In the genomic region with DNA sequence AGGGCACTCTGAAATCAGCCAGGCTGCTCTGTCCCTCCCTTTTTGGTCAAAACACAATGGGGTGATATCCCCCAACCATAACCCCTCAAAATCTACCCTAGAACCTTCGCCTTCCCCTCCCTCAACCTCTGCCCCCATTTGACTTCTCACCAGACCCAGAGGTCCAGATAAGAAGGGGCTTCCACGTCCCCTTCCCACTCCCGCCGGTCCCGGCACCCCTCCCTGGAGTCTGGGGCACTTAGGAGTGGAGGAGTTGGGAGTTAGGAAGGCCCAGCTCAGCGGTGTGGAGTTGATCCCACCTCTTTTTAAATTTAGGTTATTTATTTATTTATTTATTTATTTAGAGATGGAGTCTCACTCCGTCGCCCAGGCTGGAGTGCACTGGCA, we compare ENCODE assay signal across 11 cellular contexts. TPM values are rescaled to one million over a fixed set of nuclear protein-coding genes. Genes with fewer than 3 reads are reported as not detected.
DNase-seq lines count a peak whose midpoint lies in the region; ATAC-seq and TF ChIP-seq lines count a peak whose summit lies in the region.
"Had no signal": no experiment of that assay in that cellular context is flagged by ENCODE, and none has a peak within 500 bp of the region (broad histone marks: within the 10 kb centered on the region; RNA-seq: fewer than 3 reads in every experiment).

No MANE protein-coding gene starts in this region.

- TF ChIP-seq POLR2A in HCT116 (IDR thresholded peaks at IDR 0.05; ENCODE audit: borderline replicate concordance, extremely low read depth, insufficient read depth, insufficient read length): no peak

- peaks cover 5 to 19% (median 7%) of the 10 kb centered on the region in 7 donors for H3K4me1 Mint-ChIP-seq in naive thymus-derived CD4-positive, alpha-beta T cell
- H3K4me1 Mint-ChIP-seq in stimulated activated naive CD8-positive, alpha-beta T cell treated with anti-CD3 and anti-CD28 coated beads, Interleukin-15, amount 100 ng/mL, for 72 hours: peaks cover 21% of the 10 kb centered on the region

- peak; percentile 6 for ATAC-seq in HCT116
- ATAC-seq in naive thymus-derived CD4-positive, alpha-beta T cell: no peak
- no peak for ATAC-seq in stimulated activated naive CD8-positive, alpha-beta T cell treated with anti-CD3 and anti-CD28 coated beads, Interleukin-15, amount 100 ng/mL, for 72 hours
- ATAC-seq in GM21390 (IDR thresholded peaks at IDR 0.05; ENCODE audit: unreplicated experiment): no peak
- no peak for ATAC-seq in HG03108 (IDR thresholded peaks at IDR 0.05; ENCODE audit: unreplicated experiment)

- RAD21 ChIA-PET in HCT116 (lab: Charles Lee; ENCODE audit: low non-redundant PET in 1 of 2, low total read pairs in 2 of 2, uncharacterized antibody in 2 of 2, unreplicated experiment in 2 of 2): interaction anchor here (0.7 to 2.3 kb wide), 8 partner anchors 23 to 96 kb away, joined by 3 to 16 read pairs (median 5); partner anchors contain the start of gene COL1A1 (in 1 of the 2)

- intact Hi-C loops in HCT116 (cut with micrococcal nuclease): loop anchor here (1.0 kb wide), 2 partner anchors 24 to 73 kb away; no protein-coding TSS in a partner anchor
- intact Hi-C loops in colonic mucosa (cut with DNase I): loop anchor here (2.0 kb wide), 1 partner anchor 73 kb away; the partner anchor contains the start of gene COL1A1
- intact Hi-C loops in naive thymus-derived CD4-positive, alpha-beta T cell (cut with micrococcal nuclease): loop anchor here (1.0 to 10.0 kb wide), 4 partner anchors 24 to 249 kb away; no protein-coding TSS in a partner anchor

- peak overlapping the region in 6 of 10 donors; percentile 9 to 50 (median 36) for H3K4me3 Mint-ChIP-seq in naive thymus-derived CD4-positive, alpha-beta T cell
- H3K4me3 Mint-ChIP-seq in stimulated activated naive CD8-positive, alpha-beta T cell treated with anti-CD3 and anti-CD28 coated beads, Interleukin-15, amount 100 ng/mL, for 72 hours: no peak overlapping the region
- H3K4me3 Mint-ChIP-seq: CD4-positive, alpha-beta T cell had no signal

- TF ChIP-seq CTCF in AG04449 (IDR thresholded peaks at IDR 0.05; ENCODE audit: insufficient read depth, low read length, missing control alignments) (no peak), HCT116 (IDR thresholded peaks at IDR 0.05 in 2 of 3, conservative IDR thresholded peaks at IDR 0.05 in 1 of 3; ENCODE audit: borderline replicate concordance in 1 of 3, insufficient read depth in 1 of 3, low read depth in 2 of 3, low read length in 2 of 3) (no peak), colonic mucosa (IDR thresholded peaks at IDR 0.05) (no peak)

- no peak for TF ChIP-seq RAD21 in HCT116 (IDR thresholded peaks at IDR 0.05; ENCODE audit: low read depth)

- H3K9me3 Mint-ChIP-seq in naive thymus-derived CD4-positive, alpha-beta T cell: no peaks in the 10 kb centered on the region
- no peaks in the 10 kb centered on the region for H3K9me3 Mint-ChIP-seq in stimulated activated naive CD8-positive, alpha-beta T cell treated with anti-CD3 and anti-CD28 coated beads, Interleukin-15, amount 100 ng/mL, for 72 hours
- H3K9me3 Mint-ChIP-seq: CD4-positive, alpha-beta T cell had no signal

- H3K4me2 ChIP-seq in HCT116 (ENCODE audit: low read length): peak overlapping the region; percentile 94

- peak overlapping the region; percentile 87 for H2AFZ ChIP-seq in HCT116 (ENCODE audit: low read depth, low read length, poor library complexity, severe bottlenecking)

- H3K36me3 Mint-ChIP-seq in naive thymus-derived CD4-positive, alpha-beta T cell: no peaks in the 10 kb centered on the region

- H3K4me3 ChIP-seq in AG04449 (ENCODE audit: low read depth, low read length) (peak overlapping the region; percentile 67), HCT116 (replicated peaks in 1 of 2; ENCODE audit: low read depth in 1 of 2, low read length in 2 of 2) (peak overlapping the region; percentile 58 to 62), colonic mucosa (peak overlapping the region; percentile 54)
- no peak overlapping the region for H3K4me3 ChIP-seq in naive thymus-derived CD4-positive, alpha-beta T cell (ENCODE audit: low read length)

- H3K9me3 ChIP-seq in HCT116 (ENCODE audit: control insufficient read depth in 1 of 2, insufficient read depth in 1 of 2, low read depth in 1 of 2, low read length in 2 of 2) (no peaks in the 10 kb centered on the region), colonic mucosa (no peaks in the 10 kb centered on the region)
- no peaks in the 10 kb centered on the region for H3K9me3 ChIP-seq in naive thymus-derived CD4-positive, alpha-beta T cell (ENCODE audit: control insufficient read depth in 2 of 3, low read length in 3 of 3)

- peaks cover 29 to 53% (median 48%) of the 10 kb centered on the region in 5 donors for H3K27me3 Mint-ChIP-seq in naive thymus-derived CD4-positive, alpha-beta T cell
- H3K27me3 Mint-ChIP-seq in stimulated activated naive CD8-positive, alpha-beta T cell treated with anti-CD3 and anti-CD28 coated beads, Interleukin-15, amount 100 ng/mL, for 72 hours: peaks cover 67% of the 10 kb centered on the region

- no peaks in the 10 kb centered on the region for H3K9me2 ChIP-seq in HCT116 (ENCODE audit: insufficient read depth)

- no peaks in the 10 kb centered on the region for H3K79me2 ChIP-seq in HCT116 (ENCODE audit: insufficient read depth, low read length)

- H3K27ac Mint-ChIP-seq in naive thymus-derived CD4-positive, alpha-beta T cell: no peak overlapping the region
- H3K27ac Mint-ChIP-seq in stimulated activated naive CD8-positive, alpha-beta T cell treated with anti-CD3 and anti-CD28 coated beads, Interleukin-15, amount 100 ng/mL, for 72 hours: no peak overlapping the region
- H3K27ac Mint-ChIP-seq: activated CD8-positive, alpha-beta T cell treated with anti-CD3 and anti-CD28 coated beads, Interleukin-2, amount 10 ng/mL, durations not matched to agents 7 days and 5 days; CD4-positive, alpha-beta T cell had no signal

- POLR2A ChIA-PET in AG04449 (lab: Yijun Ruan, JAX): interaction anchor here (0.6 to 30.0 kb wide), 3 partner anchors 15 to 82 kb away, joined by 3 to 2316 read pairs (median 4); partner anchors contain the start of gene COL1A1
- POLR2A ChIA-PET in HCT116 (lab: Charles Lee): interaction anchor here (1.0 to 1.1 kb wide), 2 partner anchors 56 to 74 kb away, joined by 4 to 6 read pairs; no protein-coding TSS in a partner anchor
- POLR2A ChIA-PET in naive thymus-derived CD4-positive, alpha-beta T cell (lab: Charles Lee): interaction anchor here (1.1 to 1.3 kb wide), 2 partner anchors 61 to 73 kb away, joined by 5 to 6 read pairs; no protein-coding TSS in a partner anchor

- H3K36me3 ChIP-seq in HCT116 (ENCODE audit: control insufficient read depth in 1 of 2, insufficient read depth in 2 of 2, low read length in 2 of 2) (no peaks in the 10 kb centered on the region), colonic mucosa (no peaks in the 10 kb centered on the region)
- no peaks in the 10 kb centered on the region for H3K36me3 ChIP-seq in naive thymus-derived CD4-positive, alpha-beta T cell (ENCODE audit: control insufficient read depth in 2 of 3, insufficient read depth in 3 of 3, low read length in 3 of 3)

- no peaks in the 10 kb centered on the region for H4K20me1 ChIP-seq in HCT116 (ENCODE audit: insufficient read depth)

- DNase-seq in AG04449 (ENCODE audit: low read depth, low spot score): no peak
- no peak for DNase-seq in HCT116 (ENCODE audit: low read depth, low spot score)
- no peak for DNase-seq in colonic mucosa
- no peak for DNase-seq in naive thymus-derived CD4-positive, alpha-beta T cell
- no peak for DNase-seq in stimulated activated naive CD8-positive, alpha-beta T cell treated with anti-CD3 and anti-CD28 coated beads, Interleukin-15, amount 100 ng/mL, for 72 hours
- no peak for DNase-seq in SHP77 treated with DMSO at 0.1 percent for 48 hours (lab: John Stamatoyannopoulos, UW)

- H3K9ac ChIP-seq in HCT116 (ENCODE audit: low read length) (peak overlapping the region; percentile 56), colonic mucosa (ENCODE audit: low read depth in 2 of 2, low read length in 2 of 2) (no peak overlapping the region)

- H3K27ac ChIP-seq in HCT116 (ENCODE audit: low read depth, low read length) (no peak overlapping the region; the same call in 1 of the 2 replicates), colonic mucosa (no peak overlapping the region)
- no peak overlapping the region for H3K27ac ChIP-seq in naive thymus-derived CD4-positive, alpha-beta T cell (ENCODE audit: low read depth, low read length)

- CTCF ChIA-PET in AG04449 (lab: Yijun Ruan, JAX): interaction anchor here (0.8 to 19.7 kb wide), 17 partner anchors 8 to 179 kb away, joined by 3 to 489 read pairs (median 6); partner anchors contain the start of genes COL1A1, PDK2 and SGCA
- CTCF ChIA-PET in HCT116 (lab: Charles Lee): interaction anchor here (0.9 to 8.9 kb wide), 23 partner anchors 8 to 246 kb away, joined by 3 to 152 read pairs (median 5); partner anchors contain the start of gene COL1A1
- CTCF ChIA-PET in naive thymus-derived CD4-positive, alpha-beta T cell (lab: Charles Lee): interaction anchor here (0.6 to 7.0 kb wide), 4 partner anchors 28 to 104 kb away, joined by 3 to 60 read pairs (median 4); partner anchors contain the start of gene COL1A1

- H3K4me1 ChIP-seq in HCT116 (ENCODE audit: control insufficient read depth in 1 of 2, insufficient read depth in 2 of 2, low read length in 2 of 2) (peaks cover 24 to 52% of the 10 kb centered on the region in 2 experiments), colonic mucosa (peaks cover 4% of the 10 kb centered on the region)
- H3K4me1 ChIP-seq in naive thymus-derived CD4-positive, alpha-beta T cell (ENCODE audit: control insufficient read depth in 2 of 2, insufficient read depth in 2 of 2, low read length in 2 of 2): no peaks in the 10 kb centered on the region

- H3K27me3 ChIP-seq in HCT116 (ENCODE audit: insufficient read depth, low read length) (no peaks in the 10 kb centered on the region), colonic mucosa (no peaks in the 10 kb centered on the region)
- peaks cover 0 to 3% of the 10 kb centered on the region in 2 donors for H3K27me3 ChIP-seq in naive thymus-derived CD4-positive, alpha-beta T cell (ENCODE audit: control insufficient read depth in 2 of 2, insufficient read depth in 2 of 2, low read length in 2 of 2)

- TSS peak; percentile 89 for BruUV-seq in HCT116 (replicated peaks; lab: Mats Ljungman, UMichigan)

TF ChIP-seq in HCT116, 20 proteins besides CTCF, POLR2A, EP300 and RAD21:
- TF ChIP-seq ZFX (IDR thresholded peaks at IDR 0.05) (0 out of 2 replicates have a peak, but pooled peaks have one; percentile 16), SRF (IDR thresholded peaks at IDR 0.05; ENCODE audit: low read depth) (no peak)

RNA-seq across cellular contexts. Expression of gene TMEM92, which starts 0.6 kb away (rescaled TPM):
- total RNA-seq in HCT116 (2021; ENCODE audit: unreplicated experiment) (6.6 TPM), colonic mucosa (10 to 100 TPM; 11.1 to 18.5 TPM)
- polyA plus RNA-seq in HCT116 (2012): 6.4 and 11.3 TPM in 2 replicates
- under 1 TPM in 1 of 5 experiments, not detected in 4; 0.10 TPM for total RNA-seq in naive thymus-derived CD4-positive, alpha-beta T cell
- polyA plus RNA-seq in naive thymus-derived CD4-positive, alpha-beta T cell: not detected
- total RNA-seq: activated CD8-positive, alpha-beta T cell treated with anti-CD3 and anti-CD28 coated beads, Interleukin-2, amount 10 ng/mL, durations not matched to agents 7 days and 5 days; CD4-positive, alpha-beta T cell; mononuclear cell had no signal

Comparison
In these comparisons a context has a peak if more than half of its experiments do, and no peak if none do; other contexts are left out.
1. H3K4me3 Mint-ChIP-seq: peak in naive thymus-derived CD4-positive, alpha-beta T cell (6 of 10); none in stimulated activated naive CD8-positive, alpha-beta T cell treated with anti-CD3 and anti-CD28 coated beads, Interleukin-15, amount 100 ng/mL, for 72 hours (0 of 2).